1 cellular context compared by ENCODE assay signal in the genomic region with DNA sequence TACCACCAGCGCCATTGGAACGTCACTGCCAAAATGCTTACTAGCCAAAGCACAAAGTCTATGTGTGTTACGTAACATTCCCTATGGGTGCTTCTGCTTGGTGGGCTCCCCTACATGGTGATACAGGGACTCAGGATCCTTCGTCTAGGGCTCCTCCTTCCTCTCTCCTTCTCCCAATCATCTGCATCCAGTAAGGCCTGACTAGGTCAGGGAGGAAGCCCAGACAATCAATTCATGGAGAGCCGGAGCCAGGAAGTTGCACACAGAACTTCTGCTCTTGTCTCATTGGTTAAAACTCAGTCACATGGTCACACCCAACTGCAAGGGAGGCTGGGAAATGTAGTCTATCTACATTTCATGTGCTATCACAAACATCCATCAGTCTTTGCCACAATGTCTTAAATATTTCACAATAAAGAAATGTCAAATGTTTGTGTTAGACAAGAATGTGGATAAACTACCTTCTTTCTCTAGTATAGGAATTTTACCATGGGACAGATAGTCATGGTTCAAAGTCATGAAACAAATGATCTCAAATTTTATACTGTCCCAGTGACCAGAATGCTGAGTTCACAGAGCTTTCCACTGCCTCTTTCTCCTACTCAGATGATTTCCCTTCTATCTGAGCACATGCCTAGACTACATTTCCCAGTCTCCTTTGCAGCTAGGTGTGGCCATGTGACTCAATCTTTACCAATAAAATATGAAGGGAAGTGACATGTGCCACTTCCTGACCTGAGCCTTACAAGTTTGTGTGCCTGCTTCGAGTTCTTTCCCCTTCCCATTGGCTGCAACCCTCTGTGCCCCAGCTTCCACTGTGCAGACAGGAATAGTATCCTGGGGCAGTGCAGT.
TF ChIP-seq lines count a peak whose summit lies in the region.

No MANE protein-coding gene starts in this region.

TF ChIP-seq in K562, 482 proteins besides CTCF, POLR2A, EP300 and RAD21 (continued from another document):
- TF ChIP-seq, protein P1, sequence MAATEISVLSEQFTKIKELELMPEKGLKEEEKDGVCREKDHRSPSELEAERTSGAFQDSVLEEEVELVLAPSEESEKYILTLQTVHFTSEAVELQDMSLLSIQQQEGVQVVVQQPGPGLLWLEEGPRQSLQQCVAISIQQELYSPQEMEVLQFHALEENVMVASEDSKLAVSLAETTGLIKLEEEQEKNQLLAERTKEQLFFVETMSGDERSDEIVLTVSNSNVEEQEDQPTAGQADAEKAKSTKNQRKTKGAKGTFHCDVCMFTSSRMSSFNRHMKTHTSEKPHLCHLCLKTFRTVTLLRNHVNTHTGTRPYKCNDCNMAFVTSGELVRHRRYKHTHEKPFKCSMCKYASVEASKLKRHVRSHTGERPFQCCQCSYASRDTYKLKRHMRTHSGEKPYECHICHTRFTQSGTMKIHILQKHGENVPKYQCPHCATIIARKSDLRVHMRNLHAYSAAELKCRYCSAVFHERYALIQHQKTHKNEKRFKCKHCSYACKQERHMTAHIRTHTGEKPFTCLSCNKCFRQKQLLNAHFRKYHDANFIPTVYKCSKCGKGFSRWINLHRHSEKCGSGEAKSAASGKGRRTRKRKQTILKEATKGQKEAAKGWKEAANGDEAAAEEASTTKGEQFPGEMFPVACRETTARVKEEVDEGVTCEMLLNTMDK (IDR thresholded peaks at IDR 0.05; ENCODE audit: borderline replicate concordance, insufficient read depth, low read depth, low read length, poor library complexity, severe bottlenecking): no peak
- TF ChIP-seq, protein P2, sequence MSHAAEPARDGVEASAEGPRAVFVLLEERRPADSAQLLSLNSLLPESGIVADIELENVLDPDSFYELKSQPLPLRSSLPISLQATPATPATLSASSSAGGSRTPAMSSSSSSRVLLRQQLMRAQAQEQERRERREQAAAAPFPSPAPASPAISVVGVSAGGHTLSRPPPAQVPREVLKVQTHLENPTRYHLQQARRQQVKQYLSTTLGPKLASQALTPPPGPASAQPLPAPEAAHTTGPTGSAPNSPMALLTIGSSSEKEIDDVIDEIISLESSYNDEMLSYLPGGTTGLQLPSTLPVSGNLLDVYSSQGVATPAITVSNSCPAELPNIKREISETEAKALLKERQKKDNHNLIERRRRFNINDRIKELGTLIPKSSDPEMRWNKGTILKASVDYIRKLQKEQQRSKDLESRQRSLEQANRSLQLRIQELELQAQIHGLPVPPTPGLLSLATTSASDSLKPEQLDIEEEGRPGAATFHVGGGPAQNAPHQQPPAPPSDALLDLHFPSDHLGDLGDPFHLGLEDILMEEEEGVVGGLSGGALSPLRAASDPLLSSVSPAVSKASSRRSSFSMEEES (CRISPR knock-in tag; IDR thresholded peaks at IDR 0.05): peak; percentile 31; the same call in 1 of the 2 replicates
- TF ChIP-seq, protein P3, sequence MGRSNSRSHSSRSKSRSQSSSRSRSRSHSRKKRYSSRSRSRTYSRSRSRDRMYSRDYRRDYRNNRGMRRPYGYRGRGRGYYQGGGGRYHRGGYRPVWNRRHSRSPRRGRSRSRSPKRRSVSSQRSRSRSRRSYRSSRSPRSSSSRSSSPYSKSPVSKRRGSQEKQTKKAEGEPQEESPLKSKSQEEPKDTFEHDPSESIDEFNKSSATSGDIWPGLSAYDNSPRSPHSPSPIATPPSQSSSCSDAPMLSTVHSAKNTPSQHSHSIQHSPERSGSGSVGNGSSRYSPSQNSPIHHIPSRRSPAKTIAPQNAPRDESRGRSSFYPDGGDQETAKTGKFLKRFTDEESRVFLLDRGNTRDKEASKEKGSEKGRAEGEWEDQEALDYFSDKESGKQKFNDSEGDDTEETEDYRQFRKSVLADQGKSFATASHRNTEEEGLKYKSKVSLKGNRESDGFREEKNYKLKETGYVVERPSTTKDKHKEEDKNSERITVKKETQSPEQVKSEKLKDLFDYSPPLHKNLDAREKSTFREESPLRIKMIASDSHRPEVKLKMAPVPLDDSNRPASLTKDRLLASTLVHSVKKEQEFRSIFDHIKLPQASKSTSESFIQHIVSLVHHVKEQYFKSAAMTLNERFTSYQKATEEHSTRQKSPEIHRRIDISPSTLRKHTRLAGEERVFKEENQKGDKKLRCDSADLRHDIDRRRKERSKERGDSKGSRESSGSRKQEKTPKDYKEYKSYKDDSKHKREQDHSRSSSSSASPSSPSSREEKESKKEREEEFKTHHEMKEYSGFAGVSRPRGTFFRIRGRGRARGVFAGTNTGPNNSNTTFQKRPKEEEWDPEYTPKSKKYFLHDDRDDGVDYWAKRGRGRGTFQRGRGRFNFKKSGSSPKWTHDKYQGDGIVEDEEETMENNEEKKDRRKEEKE (IDR thresholded peaks at IDR 0.05; ENCODE audit: borderline replicate concordance in 1 of 2, control insufficient read depth in 1 of 2, low read depth in 2 of 2, low read length in 1 of 2): no peak
- no peak for TF ChIP-seq NFIX (CRISPR knock-in tag; IDR thresholded peaks at IDR 0.05; ENCODE audit: low read depth)
- TF ChIP-seq CBFA2T2 (conservative IDR thresholded peaks at IDR 0.05): peak; percentile 38; the same call in 1 of the 2 replicates
- no peak for TF ChIP-seq ZNF699 (CRISPR knock-in tag; IDR thresholded peaks at IDR 0.05; ENCODE audit: insufficient replicate concordance)
- TF ChIP-seq FOS (IDR thresholded peaks at IDR 0.05; ENCODE audit: extremely low read depth, insufficient read length): peak; percentile 68
- TF ChIP-seq ZEB2 (IDR thresholded peaks at IDR 0.05): no peak
- TF ChIP-seq FOXM1 (IDR thresholded peaks at IDR 0.05; ENCODE audit: low read depth): no peak
- TF ChIP-seq FOXM1 (CRISPR knock-in tag; IDR thresholded peaks at IDR 0.05; ENCODE audit: low read depth): no peak
- no peak for TF ChIP-seq POLR2AphosphoS2 (IDR thresholded peaks at IDR 0.05; ENCODE audit: low read length)
- 0 out of 2 replicates have a peak, but pooled peaks have one; percentile 9 for TF ChIP-seq DMBX1 (CRISPR knock-in tag; IDR thresholded peaks at IDR 0.05; ENCODE audit: borderline replicate concordance)
- TF ChIP-seq FOXK1 (CRISPR knock-in tag; IDR thresholded peaks at IDR 0.05; ENCODE audit: borderline replicate concordance): no peak
- peak; percentile 84 for TF ChIP-seq ZBTB17 (CRISPR knock-in tag; IDR thresholded peaks at IDR 0.05)
- TF ChIP-seq, protein P4, sequence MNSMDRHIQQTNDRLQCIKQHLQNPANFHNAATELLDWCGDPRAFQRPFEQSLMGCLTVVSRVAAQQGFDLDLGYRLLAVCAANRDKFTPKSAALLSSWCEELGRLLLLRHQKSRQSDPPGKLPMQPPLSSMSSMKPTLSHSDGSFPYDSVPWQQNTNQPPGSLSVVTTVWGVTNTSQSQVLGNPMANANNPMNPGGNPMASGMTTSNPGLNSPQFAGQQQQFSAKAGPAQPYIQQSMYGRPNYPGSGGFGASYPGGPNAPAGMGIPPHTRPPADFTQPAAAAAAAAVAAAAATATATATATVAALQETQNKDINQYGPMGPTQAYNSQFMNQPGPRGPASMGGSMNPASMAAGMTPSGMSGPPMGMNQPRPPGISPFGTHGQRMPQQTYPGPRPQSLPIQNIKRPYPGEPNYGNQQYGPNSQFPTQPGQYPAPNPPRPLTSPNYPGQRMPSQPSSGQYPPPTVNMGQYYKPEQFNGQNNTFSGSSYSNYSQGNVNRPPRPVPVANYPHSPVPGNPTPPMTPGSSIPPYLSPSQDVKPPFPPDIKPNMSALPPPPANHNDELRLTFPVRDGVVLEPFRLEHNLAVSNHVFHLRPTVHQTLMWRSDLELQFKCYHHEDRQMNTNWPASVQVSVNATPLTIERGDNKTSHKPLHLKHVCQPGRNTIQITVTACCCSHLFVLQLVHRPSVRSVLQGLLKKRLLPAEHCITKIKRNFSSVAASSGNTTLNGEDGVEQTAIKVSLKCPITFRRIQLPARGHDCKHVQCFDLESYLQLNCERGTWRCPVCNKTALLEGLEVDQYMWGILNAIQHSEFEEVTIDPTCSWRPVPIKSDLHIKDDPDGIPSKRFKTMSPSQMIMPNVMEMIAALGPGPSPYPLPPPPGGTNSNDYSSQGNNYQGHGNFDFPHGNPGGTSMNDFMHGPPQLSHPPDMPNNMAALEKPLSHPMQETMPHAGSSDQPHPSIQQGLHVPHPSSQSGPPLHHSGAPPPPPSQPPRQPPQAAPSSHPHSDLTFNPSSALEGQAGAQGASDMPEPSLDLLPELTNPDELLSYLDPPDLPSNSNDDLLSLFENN (IDR thresholded peaks at IDR 0.05; ENCODE audit: low read depth in 2 of 2, low read length in 2 of 2): peak in 1 of 2 experiments; percentile 66; a peak in 1 of 4 replicates
- TF ChIP-seq, protein P5, sequence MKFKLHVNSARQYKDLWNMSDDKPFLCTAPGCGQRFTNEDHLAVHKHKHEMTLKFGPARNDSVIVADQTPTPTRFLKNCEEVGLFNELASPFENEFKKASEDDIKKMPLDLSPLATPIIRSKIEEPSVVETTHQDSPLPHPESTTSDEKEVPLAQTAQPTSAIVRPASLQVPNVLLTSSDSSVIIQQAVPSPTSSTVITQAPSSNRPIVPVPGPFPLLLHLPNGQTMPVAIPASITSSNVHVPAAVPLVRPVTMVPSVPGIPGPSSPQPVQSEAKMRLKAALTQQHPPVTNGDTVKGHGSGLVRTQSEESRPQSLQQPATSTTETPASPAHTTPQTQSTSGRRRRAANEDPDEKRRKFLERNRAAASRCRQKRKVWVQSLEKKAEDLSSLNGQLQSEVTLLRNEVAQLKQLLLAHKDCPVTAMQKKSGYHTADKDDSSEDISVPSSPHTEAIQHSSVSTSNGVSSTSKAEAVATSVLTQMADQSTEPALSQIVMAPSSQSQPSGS (CRISPR knock-in tag; IDR thresholded peaks at IDR 0.05): no peak
- TF ChIP-seq DNMT1 (IDR thresholded peaks at IDR 0.05): no peak
- no peak for TF ChIP-seq ETV5 (CRISPR knock-in tag; IDR thresholded peaks at IDR 0.05; ENCODE audit: low read depth)
- TF ChIP-seq MYC (IDR thresholded peaks at IDR 0.05; ENCODE audit: low read depth, low read length): no peak
- TF ChIP-seq MYC (CRISPR knock-in tag; IDR thresholded peaks at IDR 0.05; ENCODE audit: borderline replicate concordance, low read depth): no peak
- no peak for TF ChIP-seq PHF20 (IDR thresholded peaks at IDR 0.05; ENCODE audit: partially characterized antibody)
- TF ChIP-seq, protein P6, sequence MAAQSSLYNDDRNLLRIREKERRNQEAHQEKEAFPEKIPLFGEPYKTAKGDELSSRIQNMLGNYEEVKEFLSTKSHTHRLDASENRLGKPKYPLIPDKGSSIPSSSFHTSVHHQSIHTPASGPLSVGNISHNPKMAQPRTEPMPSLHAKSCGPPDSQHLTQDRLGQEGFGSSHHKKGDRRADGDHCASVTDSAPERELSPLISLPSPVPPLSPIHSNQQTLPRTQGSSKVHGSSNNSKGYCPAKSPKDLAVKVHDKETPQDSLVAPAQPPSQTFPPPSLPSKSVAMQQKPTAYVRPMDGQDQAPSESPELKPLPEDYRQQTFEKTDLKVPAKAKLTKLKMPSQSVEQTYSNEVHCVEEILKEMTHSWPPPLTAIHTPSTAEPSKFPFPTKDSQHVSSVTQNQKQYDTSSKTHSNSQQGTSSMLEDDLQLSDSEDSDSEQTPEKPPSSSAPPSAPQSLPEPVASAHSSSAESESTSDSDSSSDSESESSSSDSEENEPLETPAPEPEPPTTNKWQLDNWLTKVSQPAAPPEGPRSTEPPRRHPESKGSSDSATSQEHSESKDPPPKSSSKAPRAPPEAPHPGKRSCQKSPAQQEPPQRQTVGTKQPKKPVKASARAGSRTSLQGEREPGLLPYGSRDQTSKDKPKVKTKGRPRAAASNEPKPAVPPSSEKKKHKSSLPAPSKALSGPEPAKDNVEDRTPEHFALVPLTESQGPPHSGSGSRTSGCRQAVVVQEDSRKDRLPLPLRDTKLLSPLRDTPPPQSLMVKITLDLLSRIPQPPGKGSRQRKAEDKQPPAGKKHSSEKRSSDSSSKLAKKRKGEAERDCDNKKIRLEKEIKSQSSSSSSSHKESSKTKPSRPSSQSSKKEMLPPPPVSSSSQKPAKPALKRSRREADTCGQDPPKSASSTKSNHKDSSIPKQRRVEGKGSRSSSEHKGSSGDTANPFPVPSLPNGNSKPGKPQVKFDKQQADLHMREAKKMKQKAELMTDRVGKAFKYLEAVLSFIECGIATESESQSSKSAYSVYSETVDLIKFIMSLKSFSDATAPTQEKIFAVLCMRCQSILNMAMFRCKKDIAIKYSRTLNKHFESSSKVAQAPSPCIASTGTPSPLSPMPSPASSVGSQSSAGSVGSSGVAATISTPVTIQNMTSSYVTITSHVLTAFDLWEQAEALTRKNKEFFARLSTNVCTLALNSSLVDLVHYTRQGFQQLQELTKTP (IDR thresholded peaks at IDR 0.05; ENCODE audit: low read depth in 1 of 2, partially characterized antibody in 2 of 2): peak in 1 of 2 experiments; percentile 89
- no peak for TF ChIP-seq PRMT5 (CRISPR knock-in tag; IDR thresholded peaks at IDR 0.05)
- peak; percentile 80; the same call in 1 of the 2 replicates for TF ChIP-seq SPI1 (IDR thresholded peaks at IDR 0.05; ENCODE audit: borderline replicate concordance, low read depth, low read length)
- 0 out of 4 replicates have a peak, but pooled peaks of 1 of the 2 experiments have one; percentile 26 for TF ChIP-seq NRF1 (conservative IDR thresholded peaks at IDR 0.05 in 1 of 2, IDR thresholded peaks at IDR 0.05 in 1 of 2)
- no peak for TF ChIP-seq FOXP1 (CRISPR knock-in tag; IDR thresholded peaks at IDR 0.05)
- no peak for TF ChIP-seq U2AF1 (optimal IDR thresholded peaks at IDR 0.05; ENCODE audit: low read depth, low read length)
- TF ChIP-seq, protein P7, sequence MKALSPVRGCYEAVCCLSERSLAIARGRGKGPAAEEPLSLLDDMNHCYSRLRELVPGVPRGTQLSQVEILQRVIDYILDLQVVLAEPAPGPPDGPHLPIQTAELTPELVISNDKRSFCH (CRISPR knock-in tag; IDR thresholded peaks at IDR 0.05): no peak
- TF ChIP-seq, protein P7 (tag; IDR thresholded peaks at IDR 0.05): 0 out of 2 replicates have a peak, but pooled peaks have one; percentile 56
- TF ChIP-seq ZNF644 (tag; IDR thresholded peaks at IDR 0.05; ENCODE audit: low read depth): no peak
TF ChIP-seq in K562: peak in this region for 40.
